In the genomic region with DNA sequence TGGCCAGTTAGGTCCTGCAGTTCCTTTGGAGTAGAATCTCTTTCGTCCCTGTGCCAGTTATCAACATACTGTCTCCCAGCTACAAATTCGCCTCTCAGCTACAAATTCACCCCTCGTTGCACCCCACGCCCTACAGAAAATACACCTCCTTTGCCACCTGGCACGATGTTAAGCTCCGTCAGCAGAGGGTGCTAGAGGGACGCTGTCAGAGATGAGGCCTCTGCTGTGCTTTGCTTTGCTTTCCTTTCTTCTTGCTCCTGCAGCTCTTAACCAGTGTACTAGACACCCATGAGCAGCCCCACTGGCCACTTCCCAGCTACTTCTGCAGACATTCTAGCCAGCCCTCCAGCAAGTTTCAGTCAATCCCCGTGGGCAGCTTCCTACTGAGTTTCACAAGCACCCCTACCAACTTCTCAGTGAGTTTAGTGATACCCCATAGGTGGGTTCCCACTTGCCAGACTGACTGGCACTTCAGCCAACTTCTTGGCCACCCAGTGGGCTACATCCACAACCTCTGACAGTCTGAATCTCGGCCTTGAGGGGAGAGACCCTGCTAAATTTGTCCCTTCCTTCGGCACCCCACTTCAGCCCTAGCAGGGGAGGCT, we compare ENCODE assay signal across 7 cellular contexts. TPM values are rescaled to one million over a fixed set of nuclear protein-coding genes. Genes with fewer than 3 reads are reported as not detected.
DNase-seq lines count a peak whose midpoint lies in the region; ATAC-seq and TF ChIP-seq lines count a peak whose summit lies in the region.

No MANE protein-coding gene starts in this region.

- H3K27me3 ChIP-seq in RWPE2 (ENCODE audit: insufficient read depth, poor library complexity, severe bottlenecking) (no peaks in the 10 kb centered on the region), foreskin keratinocyte (peaks cover 38% of the 10 kb centered on the region), testis (no peaks in the 10 kb centered on the region)

- WGBS in testis, 2 donors = 31 to 48% methylated on average over 10 of the region's 10 CpGs

- TF ChIP-seq POLR2A in testis (IDR thresholded peaks at IDR 0.05) = no peak

- no peak overlapping the region for H3K4me3 ChIP-seq in GM12875 (ENCODE audit: low read depth, low read length)
- H3K4me3 ChIP-seq in RWPE2 (ENCODE audit: severe bottlenecking) = no peak overlapping the region
- H3K4me3 ChIP-seq in testis = no peak overlapping the region

- ATAC-seq in RWPE2 (ENCODE audit: low read depth) (peak; percentile 80), foreskin keratinocyte (peak; percentile 73)

- H3K9me3 ChIP-seq in RWPE2 (ENCODE audit: severe bottlenecking) (no peaks in the 10 kb centered on the region), testis (no peaks in the 10 kb centered on the region)

- TF ChIP-seq CTCF in GM12875 (IDR thresholded peaks at IDR 0.05; ENCODE audit: borderline replicate concordance, insufficient read depth, low read depth, low read length) = peak; percentile 93
- peak; percentile 91 for TF ChIP-seq CTCF in RWPE2 (IDR thresholded peaks at IDR 0.05; ENCODE audit: poor library complexity, severe bottlenecking)
- TF ChIP-seq CTCF in foreskin keratinocyte (conservative IDR thresholded peaks at IDR 0.05) = peak; percentile 88
- TF ChIP-seq CTCF in testis (IDR thresholded peaks at IDR 0.05) = peak; percentile 44 to 80 (median 79)

- DNase-seq in KG1 (lab: John Stamatoyannopoulos, UW) = peak; percentile 45
- no peak for DNase-seq in RWPE2 (ENCODE audit: low spot score)
- DNase-seq in activated T-helper 9 cell treated with anti-CD3 and anti-CD28 coated beads, Interleukin-2, amount 50 U/mL, for 16 hours (ENCODE audit: low read depth) = peak; percentile 56
- peak; percentile 24 to 51 for DNase-seq in foreskin keratinocyte
- peak; percentile 50 for DNase-seq in occipital lobe (lab: John Stamatoyannopoulos, UW)
- peak; percentile 84 for DNase-seq in testis

- intact Hi-C loops in testis (cut with DNase I; ENCODE audit: low total_unique reads) = no loop called here

- H3K36me3 ChIP-seq in RWPE2 (ENCODE audit: low read depth) = no peaks in the 10 kb centered on the region
- no peaks in the 10 kb centered on the region for H3K36me3 ChIP-seq in testis (ENCODE audit: low read depth, missing control alignments)

- H3K4me1 ChIP-seq in RWPE2 (ENCODE audit: insufficient read depth, poor library complexity, severe bottlenecking) = no peaks in the 10 kb centered on the region
- H3K4me1 ChIP-seq in foreskin keratinocyte = peaks cover 4% of the 10 kb centered on the region
- no peaks in the 10 kb centered on the region for H3K4me1 ChIP-seq in testis

- H3K27ac ChIP-seq in RWPE2 (ENCODE audit: poor library complexity, severe bottlenecking) = no peak overlapping the region
- no peak overlapping the region for H3K27ac ChIP-seq in foreskin keratinocyte
- H3K27ac ChIP-seq in testis = no peak overlapping the region

RNA-seq across cellular contexts. Expression of gene HAUS3, which starts 21.8 kb away (rescaled TPM):
- 14.1 and 15.2 TPM in 2 replicates for total RNA-seq in foreskin keratinocyte
- 5.3 and 7.5 TPM in 2 replicates for polyA plus RNA-seq in foreskin keratinocyte
- total RNA-seq in occipital lobe = 37.4 TPM
- 10 to 100 TPM; 40.1 to 44.0 TPM for total RNA-seq in testis
- 13.8 TPM for polyA plus RNA-seq in testis (ENCODE audit: insufficient read depth, low read depth, low replicate concordance)

RNA-seq across cellular contexts. Expression of gene POLN, which starts 21.8 kb away (rescaled TPM):
- total RNA-seq in foreskin keratinocyte (0.54 and 0.92 TPM in 2 replicates), occipital lobe (7.8 TPM), testis (10 to 100 TPM; 22.9 to 23.7 TPM)
- polyA plus RNA-seq in foreskin keratinocyte (0.18 and 0.23 TPM in 2 replicates), testis (ENCODE audit: insufficient read depth, low read depth, low replicate concordance) (12.2 TPM)

RNA-seq across cellular contexts. Expression of gene MXD4, which starts 41.8 kb away (rescaled TPM):
- total RNA-seq in foreskin keratinocyte = 8.8 and 15.8 TPM in 2 replicates
- 11.1 and 20.0 TPM in 2 replicates for polyA plus RNA-seq in foreskin keratinocyte
- 19.7 TPM for total RNA-seq in occipital lobe
- total RNA-seq in testis = 10 to 100 TPM; 73.8 to 76.4 TPM
- 51.6 TPM for polyA plus RNA-seq in testis (ENCODE audit: insufficient read depth, low read depth, low replicate concordance)
